In genomic region chr13:28531956-28532225, GRCh38 we compare ENCODE assay signal across 2 cellular contexts.
TF ChIP-seq lines count a peak whose summit lies in the region.

No MANE protein-coding gene starts in this region.

TF ChIP-seq in HepG2, 621 proteins besides CTCF, POLR2A, EP300 and RAD21:
- TF ChIP-seq, protein P1, sequence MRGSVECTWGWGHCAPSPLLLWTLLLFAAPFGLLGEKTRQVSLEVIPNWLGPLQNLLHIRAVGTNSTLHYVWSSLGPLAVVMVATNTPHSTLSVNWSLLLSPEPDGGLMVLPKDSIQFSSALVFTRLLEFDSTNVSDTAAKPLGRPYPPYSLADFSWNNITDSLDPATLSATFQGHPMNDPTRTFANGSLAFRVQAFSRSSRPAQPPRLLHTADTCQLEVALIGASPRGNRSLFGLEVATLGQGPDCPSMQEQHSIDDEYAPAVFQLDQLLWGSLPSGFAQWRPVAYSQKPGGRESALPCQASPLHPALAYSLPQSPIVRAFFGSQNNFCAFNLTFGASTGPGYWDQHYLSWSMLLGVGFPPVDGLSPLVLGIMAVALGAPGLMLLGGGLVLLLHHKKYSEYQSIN (CRISPR knock-in tag; IDR thresholded peaks at IDR 0.05; ENCODE audit: borderline replicate concordance): no peak

TF ChIP-seq in neural cell, 6 proteins besides CTCF, POLR2A, EP300 and RAD21 (continued from another document):
- TF ChIP-seq, protein P2, sequence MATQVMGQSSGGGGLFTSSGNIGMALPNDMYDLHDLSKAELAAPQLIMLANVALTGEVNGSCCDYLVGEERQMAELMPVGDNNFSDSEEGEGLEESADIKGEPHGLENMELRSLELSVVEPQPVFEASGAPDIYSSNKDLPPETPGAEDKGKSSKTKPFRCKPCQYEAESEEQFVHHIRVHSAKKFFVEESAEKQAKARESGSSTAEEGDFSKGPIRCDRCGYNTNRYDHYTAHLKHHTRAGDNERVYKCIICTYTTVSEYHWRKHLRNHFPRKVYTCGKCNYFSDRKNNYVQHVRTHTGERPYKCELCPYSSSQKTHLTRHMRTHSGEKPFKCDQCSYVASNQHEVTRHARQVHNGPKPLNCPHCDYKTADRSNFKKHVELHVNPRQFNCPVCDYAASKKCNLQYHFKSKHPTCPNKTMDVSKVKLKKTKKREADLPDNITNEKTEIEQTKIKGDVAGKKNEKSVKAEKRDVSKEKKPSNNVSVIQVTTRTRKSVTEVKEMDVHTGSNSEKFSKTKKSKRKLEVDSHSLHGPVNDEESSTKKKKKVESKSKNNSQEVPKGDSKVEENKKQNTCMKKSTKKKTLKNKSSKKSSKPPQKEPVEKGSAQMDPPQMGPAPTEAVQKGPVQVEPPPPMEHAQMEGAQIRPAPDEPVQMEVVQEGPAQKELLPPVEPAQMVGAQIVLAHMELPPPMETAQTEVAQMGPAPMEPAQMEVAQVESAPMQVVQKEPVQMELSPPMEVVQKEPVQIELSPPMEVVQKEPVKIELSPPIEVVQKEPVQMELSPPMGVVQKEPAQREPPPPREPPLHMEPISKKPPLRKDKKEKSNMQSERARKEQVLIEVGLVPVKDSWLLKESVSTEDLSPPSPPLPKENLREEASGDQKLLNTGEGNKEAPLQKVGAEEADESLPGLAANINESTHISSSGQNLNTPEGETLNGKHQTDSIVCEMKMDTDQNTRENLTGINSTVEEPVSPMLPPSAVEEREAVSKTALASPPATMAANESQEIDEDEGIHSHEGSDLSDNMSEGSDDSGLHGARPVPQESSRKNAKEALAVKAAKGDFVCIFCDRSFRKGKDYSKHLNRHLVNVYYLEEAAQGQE (IDR thresholded peaks at IDR 0.05; ENCODE audit: borderline replicate concordance): no peak
- TF ChIP-seq MXI1 (conservative IDR thresholded peaks at IDR 0.05; ENCODE audit: poor library complexity, severe bottlenecking) (no peak), SMC3 (conservative IDR thresholded peaks at IDR 0.05; ENCODE audit: poor library complexity) (no peak)
TF ChIP-seq in neural cell: peak in this region for 0.
